Comparison of ENCODE assay signal across 1 cellular context in the genomic region with DNA sequence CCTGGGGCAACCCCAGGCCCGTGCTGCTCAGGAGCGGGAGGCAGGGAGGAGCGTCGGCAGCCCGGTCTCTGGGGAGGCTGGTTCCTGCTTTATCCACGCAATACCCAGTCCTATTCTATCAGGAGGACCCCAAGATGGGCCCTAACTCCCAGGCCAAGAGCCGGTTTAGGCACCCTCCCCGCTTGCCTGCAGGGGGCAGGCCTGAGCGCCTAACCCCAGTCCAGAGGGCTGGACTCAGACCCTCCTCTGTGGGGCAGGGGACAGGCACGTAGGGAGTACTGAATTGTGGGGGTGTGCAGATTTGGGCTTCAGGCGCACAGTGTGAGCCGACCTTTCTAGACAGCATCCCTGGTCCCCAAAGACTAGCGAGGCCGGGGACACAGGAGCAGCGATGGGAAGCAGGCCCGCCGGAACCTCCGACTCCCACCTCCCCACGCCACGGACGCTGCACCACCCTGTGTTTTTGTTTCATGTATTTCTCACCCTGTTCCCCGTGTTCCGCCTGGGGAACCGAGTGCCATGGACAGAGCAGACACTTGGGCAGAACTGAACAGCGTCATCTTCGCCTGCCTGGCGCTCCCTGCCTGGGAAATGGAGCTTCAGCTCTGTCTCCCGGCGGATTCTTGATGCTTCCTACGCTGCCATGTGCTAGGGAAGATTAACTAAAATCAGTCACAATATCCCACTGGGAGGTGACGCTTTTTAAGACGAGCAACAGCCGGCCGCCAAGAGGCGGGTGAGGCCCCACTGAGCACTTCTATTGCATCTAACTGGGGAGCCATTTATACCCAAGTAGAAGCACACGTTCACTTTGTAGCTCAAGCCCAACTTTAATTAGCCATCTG.
TF ChIP-seq lines count a peak whose summit lies in the region.

No MANE protein-coding gene starts in this region.

TF ChIP-seq in IMR-90, 13 proteins besides CTCF, POLR2A, EP300 and RAD21:
- peak; percentile 55 for TF ChIP-seq SMC3 (IDR thresholded peaks at IDR 0.05; ENCODE audit: low read depth, low read length)
- TF ChIP-seq MAZ (IDR thresholded peaks at IDR 0.05; ENCODE audit: borderline replicate concordance, low read depth, low read length) = no peak
- TF ChIP-seq, protein P1, sequence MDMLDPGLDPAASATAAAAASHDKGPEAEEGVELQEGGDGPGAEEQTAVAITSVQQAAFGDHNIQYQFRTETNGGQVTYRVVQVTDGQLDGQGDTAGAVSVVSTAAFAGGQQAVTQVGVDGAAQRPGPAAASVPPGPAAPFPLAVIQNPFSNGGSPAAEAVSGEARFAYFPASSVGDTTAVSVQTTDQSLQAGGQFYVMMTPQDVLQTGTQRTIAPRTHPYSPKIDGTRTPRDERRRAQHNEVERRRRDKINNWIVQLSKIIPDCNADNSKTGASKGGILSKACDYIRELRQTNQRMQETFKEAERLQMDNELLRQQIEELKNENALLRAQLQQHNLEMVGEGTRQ (IDR thresholded peaks at IDR 0.05; ENCODE audit: low read depth, low read length) = no peak
- no peak for TF ChIP-seq BHLHE40 (IDR thresholded peaks at IDR 0.05; ENCODE audit: low read depth, low read length)
- no peak for TF ChIP-seq RCOR1 (IDR thresholded peaks at IDR 0.05; ENCODE audit: insufficient replicate concordance, low read length)
